12 cellular contexts compared by ENCODE assay signal in genomic region chr15:67194171-67195114, GRCh38.
DNase-seq lines count a peak whose midpoint lies in the region; ATAC-seq, FAIRE-seq and TF ChIP-seq lines count a peak whose summit lies in the region.
"Had no signal": no experiment of that assay in that cellular context is flagged by ENCODE, and none has a peak within 500 bp of the region (broad histone marks: within the 10 kb centered on the region; RNA-seq: fewer than 3 reads in every experiment).

No MANE protein-coding gene starts in this region.

- no peak for TF ChIP-seq POLR2A in HepG2 (IDR thresholded peaks at IDR 0.05; ENCODE audit: insufficient read depth in 1 of 2, low read depth in 2 of 2, low read length in 2 of 2)
- TF ChIP-seq POLR2A in right lobe of liver (IDR thresholded peaks at IDR 0.05): no peak
- no peak for TF ChIP-seq POLR2A in ovary (IDR thresholded peaks at IDR 0.05)

- no TSS peak for BruUV-seq in HepG2 (replicated peaks; lab: Mats Ljungman, UMichigan)

- no peak overlapping the region for H3K4me2 ChIP-seq in HepG2 (ENCODE audit: low read depth, low read length)

- H3K9me3 Mint-ChIP-seq in effector memory CD8-positive, alpha-beta T cell: no peaks in the 10 kb centered on the region

- peaks cover 16 to 29% of the 10 kb centered on the region in 2 experiments for H3K36me3 ChIP-seq in HepG2 (replicated peaks in 1 of 2; ENCODE audit: control insufficient read depth in 1 of 2, insufficient read depth in 2 of 2, low read length in 2 of 2)
- H3K36me3 ChIP-seq in right lobe of liver: peaks cover 0 to 38% (median 5%) of the 10 kb centered on the region in 4 donors
- H3K36me3 ChIP-seq in ovary: no peaks in the 10 kb centered on the region
- no peaks in the 10 kb centered on the region for H3K36me3 ChIP-seq in colonic mucosa

- H4K20me1 ChIP-seq in HepG2 (ENCODE audit: insufficient read depth, low read length): no peaks in the 10 kb centered on the region

- H3K4me3 Mint-ChIP-seq in effector memory CD8-positive, alpha-beta T cell: no peak overlapping the region

- TF ChIP-seq RAD21 in HepG2 (CRISPR knock-in tag; IDR thresholded peaks at IDR 0.05): no peak

- H3K4me1 Mint-ChIP-seq in effector memory CD8-positive, alpha-beta T cell (ENCODE audit: low read depth in 2 of 2): peaks cover 18 to 28% of the 10 kb centered on the region in 2 donors

- TF ChIP-seq EP300 in HepG2 (IDR thresholded peaks at IDR 0.05; ENCODE audit: low read depth in 2 of 2, low read length in 2 of 2) (no peak), HepG2 (CRISPR knock-in tag; IDR thresholded peaks at IDR 0.05; ENCODE audit: borderline replicate concordance) (no peak), ovary (IDR thresholded peaks at IDR 0.05) (no peak)

- H3K9me3 ChIP-seq in HepG2 (ENCODE audit: low read length) (no peaks in the 10 kb centered on the region), right lobe of liver (no peaks in the 10 kb centered on the region), ovary (no peaks in the 10 kb centered on the region), colonic mucosa (no peaks in the 10 kb centered on the region)
- H3K9me3 ChIP-seq: Peyer's patch had no signal

- POLR2A ChIA-PET in HepG2 (lab: Yijun Ruan, JAX): interaction anchor here (1.7 kb wide), 1 partner anchor 164 kb away, joined by 3 read pairs; no protein-coding TSS in a partner anchor

- H3K4me1 ChIP-seq in HepG2 (ENCODE audit: insufficient read depth, low read length) (no peaks in the 10 kb centered on the region), right lobe of liver (no peaks in the 10 kb centered on the region), ovary (ENCODE audit: insufficient read depth) (peaks cover 22% of the 10 kb centered on the region), colonic mucosa (no peaks in the 10 kb centered on the region)

- intact Hi-C loops in HepG2 (cut with micrococcal nuclease; ENCODE audit: unreplicated experiment): no loop called here
- intact Hi-C loops in right lobe of liver (cut with DNase I): no loop called here
- intact Hi-C loops in ovary (cut with DNase I): no loop called here
- intact Hi-C loops in colonic mucosa (cut with DNase I): no loop called here

- H3K9ac ChIP-seq in HepG2 (ENCODE audit: insufficient read depth, low read depth, low read length) (no peak overlapping the region), colonic mucosa (ENCODE audit: low read depth in 2 of 2, low read length in 2 of 2) (no peak overlapping the region)

- DNase-seq in HepG2 (ENCODE audit: low spot score): no peak
- no peak for DNase-seq in right lobe of liver
- no peak for DNase-seq in effector memory CD8-positive, alpha-beta T cell
- peak; percentile 60 to 77 (median 67) for DNase-seq in ovary
- no peak for DNase-seq in colonic mucosa
- DNase-seq: NCI-H2227 treated with DMSO at 0.1 percent for 48 hours had no signal

- H3K27me3 Mint-ChIP-seq in effector memory CD8-positive, alpha-beta T cell: no peaks in the 10 kb centered on the region

- H3K27ac ChIP-seq in HepG2 (ENCODE audit: extremely low read length, insufficient read depth, low read length) (no peak overlapping the region), right lobe of liver (no peak overlapping the region), ovary (peak overlapping the region; percentile 31 to 36), colonic mucosa (no peak overlapping the region)
- H3K27ac ChIP-seq: HL-60 had no signal

- H3K4me3 ChIP-seq in HepG2 (replicated peaks in 1 of 3; ENCODE audit: insufficient read depth in 1 of 3, low read depth in 2 of 3, low read length in 3 of 3) (no peak overlapping the region), right lobe of liver (no peak overlapping the region), ovary (no peak overlapping the region), colonic mucosa (no peak overlapping the region)
- H3K4me3 ChIP-seq: Peyer's patch had no signal

- FAIRE-seq in HepG2 (lab: Jason Lieb, UNC): no peak
- FAIRE-seq: TTC549 had no signal

- TF ChIP-seq CTCF in HepG2 (CRISPR knock-in tag; IDR thresholded peaks at IDR 0.05) (no peak), right lobe of liver (IDR thresholded peaks at IDR 0.05) (no peak), ovary (IDR thresholded peaks at IDR 0.05) (no peak), colonic mucosa (IDR thresholded peaks at IDR 0.05) (no peak)

- no peaks in the 10 kb centered on the region for H3K79me2 ChIP-seq in HepG2 (ENCODE audit: insufficient read depth, low read length)

- peak overlapping the region; percentile 27 to 59 for H3K27ac Mint-ChIP-seq in effector memory CD8-positive, alpha-beta T cell

- peaks cover 37% of the 10 kb centered on the region for H3K36me3 Mint-ChIP-seq in effector memory CD8-positive, alpha-beta T cell (ENCODE audit: insufficient read depth)

- WGBS in HepG2 (ENCODE audit: low lambda C conversion rate): 97% methylated on average over 9 of the region's 9 CpGs
- WGBS in right lobe of liver (ENCODE audit: insufficient coverage, low coverage, low lambda C conversion rate, missing lambda C conversion rate): 77% methylated on average over 8 of the region's 9 CpGs
- WGBS in ovary, 3 donors: 41 to 50% (median 47%) methylated on average over 9 of the region's 9 CpGs

- CTCF ChIA-PET in HepG2 (lab: Yijun Ruan, JAX; ENCODE audit: low intra/inter-chr PET ratio, low total read pairs): no interaction called here

- H3K27me3 ChIP-seq in HepG2 (ENCODE audit: control insufficient read depth in 1 of 2, insufficient read depth in 2 of 2, low read length in 2 of 2) (no peaks in the 10 kb centered on the region), right lobe of liver (no peaks in the 10 kb centered on the region), ovary (no peaks in the 10 kb centered on the region), colonic mucosa (no peaks in the 10 kb centered on the region)
- H3K27me3 ChIP-seq: Peyer's patch had no signal

- ATAC-seq in HepG2: no peak
- no peak for ATAC-seq in right lobe of liver
- ATAC-seq in effector memory CD8-positive, alpha-beta T cell (replicated peaks): no peak
- no peak for ATAC-seq in GM21825 (IDR thresholded peaks at IDR 0.05; ENCODE audit: unreplicated experiment)
- ATAC-seq in HG03469 (IDR thresholded peaks at IDR 0.05; ENCODE audit: unreplicated experiment): no peak
- no peak for ATAC-seq in GM19452 (IDR thresholded peaks at IDR 0.05; ENCODE audit: unreplicated experiment)

- in situ Hi-C loops in HepG2 (cut with HindIII; ENCODE audit: extremely low pct_ligation_motif_present, low pct_unique_long_range_greater_than_20kb): no loop called here

- no peak overlapping the region for H2AFZ ChIP-seq in HepG2 (ENCODE audit: low read length)

TF ChIP-seq in HepG2, 621 proteins besides CTCF, POLR2A, EP300 and RAD21:
- TF ChIP-seq ZNF143 (CRISPR knock-in tag; IDR thresholded peaks at IDR 0.05) (no peak), RBM22 (optimal IDR thresholded peaks at IDR 0.05; ENCODE audit: low read length) (peak; percentile 40)

Comparison
In these comparisons a context has a peak if more than half of its experiments do, and no peak if none do; other contexts are left out.
1. DNase-seq: peak in ovary (5 of 5); none in HepG2 (single experiment), right lobe of liver (0 of 3), effector memory CD8-positive, alpha-beta T cell (0 of 3) and colonic mucosa (single experiment).
2. H3K27ac ChIP-seq: peak in ovary (2 of 2); none in HepG2 (single experiment), right lobe of liver (0 of 3) and colonic mucosa (single experiment).